ENCODE assay signal across 15 cellular contexts in genomic region chr2:232133078-232133477, GRCh38.
DNase-seq lines count a peak whose midpoint lies in the region; ATAC-seq, FAIRE-seq and TF ChIP-seq lines count a peak whose summit lies in the region.
"Had no signal": no experiment of that assay in that cellular context is flagged by ENCODE, and none has a peak within 500 bp of the region (broad histone marks: within the 10 kb centered on the region; RNA-seq: fewer than 3 reads in every experiment).

No MANE protein-coding gene starts in this region.

- H2BK15ac ChIP-seq in mesenchymal stem cell (ENCODE audit: low read depth, poor library complexity, severe bottlenecking) = no peak overlapping the region

- no TSS peak for BruUV-seq in GM12878 (replicated peaks; lab: Mats Ljungman, UMichigan)

- H3K4me3 ChIP-seq in GM12878 = no peak overlapping the region
- H3K4me3 ChIP-seq in mesenchymal stem cell (ENCODE audit: insufficient read depth in 1 of 2, low read depth in 1 of 2, low read length in 2 of 2) = no peak overlapping the region
- H3K4me3 ChIP-seq: left ventricle myocardium inferior, thoracic aorta had no signal

- H3K27ac Mint-ChIP-seq in osteocyte (ENCODE audit: unreplicated experiment) = no peak overlapping the region
- H3K27ac Mint-ChIP-seq: activated CD8-positive, alpha-beta memory T cell treated with anti-CD3 and anti-CD28 coated beads, Interleukin-2, amount 10 ng/mL, durations not matched to agents 7 days and 5 days; activated naive CD8-positive, alpha-beta T cell treated with anti-CD3 and anti-CD28 coated beads for 36 hours had no signal

- H2BK5ac ChIP-seq in mesenchymal stem cell (ENCODE audit: low read depth, low read length, poor library complexity, severe bottlenecking) = no peak overlapping the region

- H3K4ac ChIP-seq in mesenchymal stem cell (ENCODE audit: low read depth in 1 of 2, low read length in 2 of 2) = no peak overlapping the region

- no peak for FAIRE-seq in GM12878 (lab: Jason Lieb, UNC)
- FAIRE-seq: TTC549 had no signal

- SMC1A ChIA-PET in GM12878 (lab: Charles Lee; ENCODE audit: uncharacterized antibody, unreplicated experiment) = no interaction called here

- H2AFZ ChIP-seq in GM12878 (ENCODE audit: control insufficient read depth, low read depth, low read length) (no peak overlapping the region), mesenchymal stem cell (ENCODE audit: low read depth, low read length) (no peak overlapping the region)

- H3K4me1 ChIP-seq in GM12878 (ENCODE audit: control insufficient read depth, insufficient read depth, low read length) (peaks cover 4% of the 10 kb centered on the region; the same call in 1 of the 2 replicates), mesenchymal stem cell (ENCODE audit: control insufficient read depth, insufficient read depth, low read depth, low read length) (no peaks in the 10 kb centered on the region)

- H4K20me1 ChIP-seq in GM12878 (ENCODE audit: control insufficient read depth, insufficient read depth) = no peaks in the 10 kb centered on the region

- no peak overlapping the region for H2BK120ac ChIP-seq in mesenchymal stem cell (ENCODE audit: low read depth, low read length)

- no peak overlapping the region for H3K4me2 ChIP-seq in GM12878 (ENCODE audit: control insufficient read depth, insufficient read depth)
- no peak overlapping the region for H3K4me2 ChIP-seq in mesenchymal stem cell (ENCODE audit: low read length, poor library complexity, severe bottlenecking)

- TF ChIP-seq RAD21 in GM12878 (IDR thresholded peaks at IDR 0.05; ENCODE audit: insufficient read depth, low read depth, low read length) = peak; percentile 31

- H3K18ac ChIP-seq in mesenchymal stem cell (ENCODE audit: low read depth in 1 of 2, low read length in 2 of 2) = no peak overlapping the region

- TF ChIP-seq POLR2A in GM12878 (IDR thresholded peaks at IDR 0.05; ENCODE audit: low read depth, low read length) = no peak

- H3K9me3 ChIP-seq in GM12878 (replicated peaks; ENCODE audit: control insufficient read depth, insufficient read depth, low read length) = no peaks in the 10 kb centered on the region
- H3K9me3 ChIP-seq in mesenchymal stem cell (ENCODE audit: control insufficient read depth, low read length) = no peaks in the 10 kb centered on the region
- H3K9me3 ChIP-seq: left ventricle myocardium inferior, thoracic aorta had no signal

- no peak for TF ChIP-seq EP300 in GM12878 (IDR thresholded peaks at IDR 0.05; ENCODE audit: borderline replicate concordance in 1 of 2, control insufficient read depth in 1 of 2, low read depth in 2 of 2, low read length in 2 of 2)

- H3K9ac ChIP-seq in GM12878 (ENCODE audit: control insufficient read depth, insufficient read depth, low read length) = no peak overlapping the region
- H3K9ac ChIP-seq in mesenchymal stem cell (ENCODE audit: low read length) = no peak overlapping the region

- no peaks in the 10 kb centered on the region for H3K9me3 Mint-ChIP-seq in osteocyte (ENCODE audit: unreplicated experiment)
- H3K9me3 Mint-ChIP-seq: activated naive CD8-positive, alpha-beta T cell treated with anti-CD3 and anti-CD28 coated beads for 36 hours had no signal

- in situ Hi-C loops in GM12878 (cut with MboI) = no loop called here

- peaks cover 10% of the 10 kb centered on the region for H3K36me3 Mint-ChIP-seq in osteocyte (ENCODE audit: unreplicated experiment)

- H2BK12ac ChIP-seq in mesenchymal stem cell (ENCODE audit: low read length in 2 of 2) = no peak overlapping the region

- RAD21 ChIA-PET in GM12878 (lab: Charles Lee; ENCODE audit: unreplicated experiment) = no interaction called here

- no peak overlapping the region for H4K91ac ChIP-seq in mesenchymal stem cell (ENCODE audit: low read length)

- H3K79me2 ChIP-seq in GM12878 (ENCODE audit: control insufficient read depth, insufficient read depth, low read length) = no peaks in the 10 kb centered on the region

- DNase-seq in ELR (ENCODE audit: low read depth) = peak; percentile 38
- peak; percentile 23 for DNase-seq in HT-29 (ENCODE audit: low spot score)
- no peak for DNase-seq in GM12878 (ENCODE audit: low read depth, low spot score)
- peak; percentile 10 for DNase-seq in mesenchymal stem cell
- DNase-seq in osteocyte (ENCODE audit: extremely low spot score, unreplicated experiment) = no peak
- DNase-seq in OCI-M1 (lab: John Stamatoyannopoulos, UW) = no peak
- DNase-seq: activated CD8-positive, alpha-beta memory T cell treated with anti-CD3 and anti-CD28 coated beads, Interleukin-2, amount 10 ng/mL, durations not matched to agents 7 days and 5 days; activated naive CD8-positive, alpha-beta T cell treated with anti-CD3 and anti-CD28 coated beads for 36 hours; left ventricle myocardium inferior; NCI-H1092 treated with DMSO at 0.1 percent for 48 hours; NCI-H446 treated with DMSO at 0.1 percent for 48 hours had no signal

- POLR2A ChIA-PET in GM12878 (lab: Charles Lee) = interaction anchor here (0.5 kb wide), 1 partner anchor 165 kb away, joined by 3 read pairs; no protein-coding TSS in a partner anchor

- no peak overlapping the region for H2AK5ac ChIP-seq in mesenchymal stem cell (ENCODE audit: low read length, severe bottlenecking)

- no peak overlapping the region for H4K8ac ChIP-seq in mesenchymal stem cell (ENCODE audit: low read length)

- H3K23ac ChIP-seq in mesenchymal stem cell (ENCODE audit: low read length in 2 of 2) = no peak overlapping the region

- 87% methylated on average over 1 of the region's 1 CpG for WGBS in GM12878 (ENCODE audit: insufficient coverage, insufficient replicate concordance, low lambda C conversion rate, missing lambda C conversion rate)
- 100% methylated on average over 1 of the region's 1 CpG for WGBS in mesenchymal stem cell

- peaks cover 3% of the 10 kb centered on the region for H3K4me1 Mint-ChIP-seq in osteocyte (ENCODE audit: unreplicated experiment)
- H3K4me1 Mint-ChIP-seq: activated CD8-positive, alpha-beta memory T cell treated with anti-CD3 and anti-CD28 coated beads, Interleukin-2, amount 10 ng/mL, durations not matched to agents 7 days and 5 days had no signal

- TF ChIP-seq CTCF in GM12878 (IDR thresholded peaks at IDR 0.05 in 2 of 3, conservative IDR thresholded peaks at IDR 0.05 in 1 of 3; ENCODE audit: control insufficient read depth in 2 of 3, extremely low read depth in 1 of 3, insufficient read depth in 1 of 3, low read depth in 3 of 3, low read length in 3 of 3) = peak in 2 of 3 experiments; percentile 13 to 39; a peak in 3 of 6 replicates
- no peak for TF ChIP-seq CTCF in osteocyte (IDR thresholded peaks at IDR 0.05)

- ATAC-seq in GM12878 (peak; percentile 79), GM21526 (IDR thresholded peaks at IDR 0.05; ENCODE audit: low FRiP score, unreplicated experiment) (no peak), GM19463 (IDR thresholded peaks at IDR 0.05; ENCODE audit: unreplicated experiment) (no peak)
- ATAC-seq: activated CD8-positive, alpha-beta memory T cell treated with anti-CD3 and anti-CD28 coated beads, Interleukin-2, amount 10 ng/mL, durations not matched to agents 7 days and 5 days had no signal

- H3K27me3 Mint-ChIP-seq in osteocyte (ENCODE audit: unreplicated experiment) = no peaks in the 10 kb centered on the region
- H3K27me3 Mint-ChIP-seq: activated CD8-positive, alpha-beta memory T cell treated with anti-CD3 and anti-CD28 coated beads, Interleukin-2, amount 10 ng/mL, durations not matched to agents 7 days and 5 days; activated naive CD8-positive, alpha-beta T cell treated with anti-CD3 and anti-CD28 coated beads for 36 hours had no signal

- no peak overlapping the region for H3K4me3 Mint-ChIP-seq in osteocyte (ENCODE audit: unreplicated experiment)
- H3K4me3 Mint-ChIP-seq: activated CD8-positive, alpha-beta memory T cell treated with anti-CD3 and anti-CD28 coated beads, Interleukin-2, amount 10 ng/mL, durations not matched to agents 7 days and 5 days; activated naive CD8-positive, alpha-beta T cell treated with anti-CD3 and anti-CD28 coated beads for 36 hours had no signal

- intact Hi-C loops in GM12878 (cut with micrococcal nuclease; ENCODE audit: unreplicated experiment) = no loop called here

- CTCF ChIA-PET in GM12878 (lab: Yijun Ruan, JAX) = no interaction called here

- H3K36me3 ChIP-seq in GM12878 (ENCODE audit: control insufficient read depth in 2 of 2, insufficient read depth in 2 of 2, low read length in 1 of 2) (peaks cover 2 to 3% of the 10 kb centered on the region in 2 experiments; a peak in 3 of 4 replicates), mesenchymal stem cell (ENCODE audit: control insufficient read depth in 1 of 2, insufficient read depth in 2 of 2, low read depth in 1 of 2, low read length in 2 of 2) (peaks cover 8 to 28% of the 10 kb centered on the region in 2 experiments)
- H3K36me3 ChIP-seq: thoracic aorta had no signal

- H3K27me3 ChIP-seq in GM12878 (replicated peaks in 1 of 2; ENCODE audit: control insufficient read depth in 2 of 2, insufficient read depth in 2 of 2, low read length in 1 of 2) (no peaks in the 10 kb centered on the region), mesenchymal stem cell (ENCODE audit: control insufficient read depth in 1 of 2, insufficient read depth in 1 of 2, low read length in 2 of 2) (no peaks in the 10 kb centered on the region)

- no peak overlapping the region for H3K27ac ChIP-seq in GM12878 (ENCODE audit: control insufficient read depth, insufficient read depth)
- no peak overlapping the region for H3K27ac ChIP-seq in mesenchymal stem cell (ENCODE audit: low read length, poor library complexity, severe bottlenecking)
- H3K27ac ChIP-seq: left ventricle myocardium inferior, thoracic aorta had no signal

- H3K79me1 ChIP-seq in mesenchymal stem cell (replicated peaks; ENCODE audit: low read length, poor library complexity, severe bottlenecking) = peaks cover 4% of the 10 kb centered on the region

- no peak overlapping the region for H3K14ac ChIP-seq in mesenchymal stem cell (ENCODE audit: low read length in 2 of 2)

TF ChIP-seq in GM12878, 131 proteins besides CTCF, POLR2A, EP300 and RAD21:
- TF ChIP-seq STAT3 (IDR thresholded peaks at IDR 0.05; ENCODE audit: low read depth, low read length) = no peak
- TF ChIP-seq SP1 (IDR thresholded peaks at IDR 0.05; ENCODE audit: low read depth, low read length) = no peak
- no peak for TF ChIP-seq ZNF274 (IDR thresholded peaks at IDR 0.05; ENCODE audit: insufficient read depth, insufficient read length)

Comparison
In these comparisons a context has a peak if more than half of its experiments do, and no peak if none do; other contexts are left out.
1. DNase-seq: peak in ELR (single experiment), HT-29 (single experiment) and mesenchymal stem cell (single experiment); none in GM12878 (single experiment), osteocyte (single experiment) and OCI-M1 (single experiment).